Comparison of ENCODE assay signal across 10 cellular contexts in genomic region chr1:116642627-116643280, GRCh38. TPM values are rescaled to one million over a fixed set of nuclear protein-coding genes. Genes with fewer than 3 reads are reported as not detected.
DNase-seq lines count a peak whose midpoint lies in the region; FAIRE-seq and TF ChIP-seq lines count a peak whose summit lies in the region.
"Not testable (repeated sequence)": the region's sequence is repeated elsewhere in the genome, so short reads cannot be mapped to it uniquely, and the experiment has no call there.
"Had no signal": no experiment of that assay in that cellular context is flagged by ENCODE, and none has a peak within 500 bp of the region (broad histone marks: within the 10 kb centered on the region; RNA-seq: fewer than 3 reads in every experiment).

No MANE protein-coding gene starts in this region.

- POLR2A ChIA-PET in PC-9 (lab: Charles Lee; ENCODE audit: unreplicated experiment) = interaction anchor here (0.6 to 1.1 kb wide), 5 partner anchors 48 to 1015 kb away, joined by 3 to 7 read pairs (median 3); partner anchors contain the start of gene TTF2

- H3K18ac ChIP-seq in trophoblast cell (ENCODE audit: low read length) = not testable (repeated sequence)

- not testable (repeated sequence) for H3K27me3 Mint-ChIP-seq in astrocyte (ENCODE audit: low read depth, unreplicated experiment)

- H4K12ac ChIP-seq in trophoblast cell (ENCODE audit: low read depth, low read length) = not testable (repeated sequence)

- H3K79me1 ChIP-seq in trophoblast cell (ENCODE audit: low read length) = peaks cover 31% of the 10 kb centered on the region

- H2AFZ ChIP-seq in PC-9; astrocyte (ENCODE audit: low read depth, low read length); hepatocyte; trophoblast cell (ENCODE audit: insufficient read depth, low read length, poor library complexity): not testable (repeated sequence)

- peak overlapping the region; percentile 44 for H2BK5ac ChIP-seq in trophoblast cell (ENCODE audit: low read depth, low read length, poor library complexity)

- not testable (repeated sequence) for H2AK5ac ChIP-seq in trophoblast cell (ENCODE audit: low read length)

- H3K4me3 Mint-ChIP-seq in astrocyte (ENCODE audit: unreplicated experiment) = not testable (repeated sequence)

- H3K9ac ChIP-seq in astrocyte (ENCODE audit: low read length); trophoblast cell (ENCODE audit: low read length): not testable (repeated sequence)

- not testable (repeated sequence) for H3K36me3 Mint-ChIP-seq in astrocyte (ENCODE audit: low read depth, unreplicated experiment)

- not testable (repeated sequence) for H3K36me3 ChIP-seq in BE2C; H7 (replicated peaks; ENCODE audit: control insufficient read depth, insufficient read depth, low read length); PC-9 (ENCODE audit: low read depth); astrocyte (ENCODE audit: insufficient read depth, low read length); hepatocyte (replicated peaks; ENCODE audit: insufficient read depth, low read depth); trophoblast cell (ENCODE audit: control insufficient read depth in 1 of 2, insufficient read depth in 2 of 2, low read length in 2 of 2)

- peak overlapping the region; percentile 71 for H3K4me2 ChIP-seq in PC-9
- H3K4me2 ChIP-seq in astrocyte (ENCODE audit: low read length); trophoblast cell (ENCODE audit: low read length): not testable (repeated sequence)
- H3K4me2 ChIP-seq in hepatocyte = peak overlapping the region; percentile 63

- peak; percentile 57 for DNase-seq in BE2C
- DNase-seq in H7 = peak; percentile 55
- DNase-seq in NCI-H146 (lab: John Stamatoyannopoulos, UW) = peak; percentile 88
- peak; percentile 86 for DNase-seq in NCI-H345 (lab: John Stamatoyannopoulos, UW)
- peak; percentile 71 to 86 for DNase-seq in PC-9
- DNase-seq in astrocyte (ENCODE audit: low read depth); hepatocyte (ENCODE audit: low spot score): not testable (repeated sequence)
- peak in 1 of 2 donors; percentile 36 for DNase-seq in trophoblast cell

- H3K27me3 ChIP-seq in BE2C; H7 (ENCODE audit: control insufficient read depth, insufficient read depth, low read length); PC-9 (ENCODE audit: insufficient read depth, low read depth); astrocyte (ENCODE audit: insufficient read depth, low read length); hepatocyte; trophoblast cell (ENCODE audit: insufficient read depth, low read length): not testable (repeated sequence)

- intact Hi-C loops in PC-9 (cut with micrococcal nuclease; ENCODE audit: unreplicated experiment) = loop anchor here (10.0 kb wide), 1 partner anchor 52 kb away; no protein-coding TSS in a partner anchor

- H4K20me1 ChIP-seq in PC-9 (ENCODE audit: insufficient read depth); astrocyte (ENCODE audit: insufficient read depth, low read length); hepatocyte (ENCODE audit: insufficient read depth, poor library complexity, severe bottlenecking): not testable (repeated sequence)

- WGBS in hepatocyte (ENCODE audit: low lambda C conversion rate, missing lambda C conversion rate) = 70% methylated on average over 9 of the region's 9 CpGs
- no CpG with 5 or more reads among the region's 9 CpGs for WGBS in trophoblast cell (ENCODE audit: extremely low coverage, insufficient coverage, insufficient read length)

- not testable (repeated sequence) for BruUV-seq in PC-9 (replicated peaks; lab: Mats Ljungman, UMichigan)

- peaks cover 46% of the 10 kb centered on the region for H3F3A ChIP-seq in PC-9 (ENCODE audit: insufficient read depth, low read depth)

- not testable (repeated sequence) for H3K9me2 ChIP-seq in PC-9 (ENCODE audit: insufficient read depth); hepatocyte (replicated peaks; ENCODE audit: insufficient read depth)

- not testable (repeated sequence) for H3K14ac ChIP-seq in trophoblast cell (ENCODE audit: low read length)

- not testable (repeated sequence) for H2BK12ac ChIP-seq in trophoblast cell (ENCODE audit: low read length)

- H3K4me1 ChIP-seq in BE2C = peaks cover 27% of the 10 kb centered on the region
- H3K4me1 ChIP-seq in PC-9 (replicated peaks; ENCODE audit: insufficient read depth) = peaks cover 67% of the 10 kb centered on the region
- not testable (repeated sequence) for H3K4me1 ChIP-seq in astrocyte (ENCODE audit: insufficient read depth, low read length)
- H3K4me1 ChIP-seq in hepatocyte (ENCODE audit: insufficient read depth) = peaks cover 42% of the 10 kb centered on the region
- H3K4me1 ChIP-seq in trophoblast cell (ENCODE audit: control insufficient read depth in 1 of 2, insufficient read depth in 2 of 2, low read length in 2 of 2) = peaks cover 38% of the 10 kb centered on the region in 2 experiments

- CTCF ChIA-PET in PC-9 (lab: Charles Lee) = interaction anchor here (0.5 kb wide), 1 partner anchor 60 kb away, joined by 6 read pairs; no protein-coding TSS in a partner anchor

- not testable (repeated sequence) for H3K4ac ChIP-seq in trophoblast cell (ENCODE audit: low read depth, low read length)

- H3K79me2 ChIP-seq in PC-9 (ENCODE audit: low read depth) = peaks cover 73% of the 10 kb centered on the region
- not testable (repeated sequence) for H3K79me2 ChIP-seq in astrocyte (ENCODE audit: insufficient read depth, low read length)
- H3K79me2 ChIP-seq in hepatocyte = peaks cover 27% of the 10 kb centered on the region
- peaks cover 13% of the 10 kb centered on the region for H3K79me2 ChIP-seq in trophoblast cell (ENCODE audit: control insufficient read depth, insufficient read depth, low read length, poor library complexity)

- not testable (repeated sequence) for H2BK120ac ChIP-seq in trophoblast cell (ENCODE audit: insufficient read depth, low read length, poor library complexity)

- peak overlapping the region; percentile 72 for H3K27ac Mint-ChIP-seq in astrocyte (ENCODE audit: unreplicated experiment)

- H3K27ac ChIP-seq in PC-9 (peak overlapping the region; percentile 95), hepatocyte (peak overlapping the region; percentile 91), trophoblast cell (ENCODE audit: low read depth, low read length) (peak overlapping the region; percentile 72)
- not testable (repeated sequence) for H3K27ac ChIP-seq in astrocyte (ENCODE audit: low read depth, low read length)

- H3K4me1 Mint-ChIP-seq in astrocyte (ENCODE audit: low read depth, unreplicated experiment) = peaks cover 21% of the 10 kb centered on the region

- peak overlapping the region; percentile 57 for H4K91ac ChIP-seq in trophoblast cell (ENCODE audit: low read depth, low read length)

- not testable (repeated sequence) for H4K8ac ChIP-seq in trophoblast cell (ENCODE audit: low read depth, low read length)

- not testable (repeated sequence) for H3K4me3 ChIP-seq in BE2C (ENCODE audit: low read depth, low read length); H7 (ENCODE audit: insufficient read depth, low read depth, low read length); astrocyte (ENCODE audit: insufficient read depth, low read depth, low read length); hepatocyte; trophoblast cell (ENCODE audit: low read depth, low read length)
- peak overlapping the region; percentile 36; the same call in 1 of the 2 replicates for H3K4me3 ChIP-seq in PC-9

- H3K9me3 Mint-ChIP-seq in astrocyte (ENCODE audit: unreplicated experiment) = not testable (repeated sequence)

- not testable (repeated sequence) for H3K23ac ChIP-seq in trophoblast cell (ENCODE audit: low read length)

- not testable (repeated sequence) for H3K9me3 ChIP-seq in BE2C; PC-9 (ENCODE audit: insufficient read depth, low read depth); astrocyte (ENCODE audit: insufficient read depth, low read depth, low read length); hepatocyte (ENCODE audit: low read depth); trophoblast cell (ENCODE audit: insufficient read depth, low read depth, low read length)

- FAIRE-seq in astrocyte (lab: Jason Lieb, UNC) = not testable (repeated sequence)

- not testable (repeated sequence) for TF ChIP-seq CTCF in BE2C (IDR thresholded peaks at IDR 0.05; ENCODE audit: low read depth, low read length); astrocyte (IDR thresholded peaks at IDR 0.05; ENCODE audit: insufficient read depth, low read depth, low read length); hepatocyte (IDR thresholded peaks at IDR 0.05; ENCODE audit: poor library complexity)
- TF ChIP-seq CTCF in PC-9 (conservative IDR thresholded peaks at IDR 0.05) = peak; percentile 8; the same call in 1 of the 2 replicates

RNA-seq across cellular contexts. Expression of gene IGSF3, which starts 24.8 kb away (rescaled TPM):
- 91.6 TPM for polyA plus RNA-seq in BE2C (2012; ENCODE audit: insufficient read depth, insufficient read length, low read depth)
- 58.7 and 69.0 TPM in 2 replicates for total RNA-seq in H7 (2014; rRNA removed; shearing (Covaris generic))
- total RNA-seq in PC-9 (2021) = 27.8 and 30.1 TPM in 2 replicates
- total RNA-seq in astrocyte = 11.7 and 12.7 TPM in 2 replicates
- 27.2 and 34.0 TPM in 2 replicates for total RNA-seq in hepatocyte
- 8.8 and 9.3 TPM in 2 replicates for polyA plus RNA-seq in hepatocyte
- polyA plus RNA-seq in trophoblast cell (2013) = 74.5 and 75.3 TPM in 2 replicates
- total RNA-seq: OCI-LY7 had no signal
- polyA plus RNA-seq: CD4-positive, alpha-beta memory T cell had no signal
